ENCODE assay signal across 2 cellular contexts in genomic region chr3:97967966-97968365, GRCh38.
TF ChIP-seq lines count a peak whose summit lies in the region.

No MANE protein-coding gene starts in this region.

TF ChIP-seq in SK-N-SH, 30 proteins besides CTCF, POLR2A, EP300 and RAD21 (continued from another document):
- no peak for TF ChIP-seq TCF12 (IDR thresholded peaks at IDR 0.05)
- TF ChIP-seq FOXM1 (IDR thresholded peaks at IDR 0.05; ENCODE audit: low read depth) = no peak

TF ChIP-seq in SK-N-SH treated with all-trans-retinoic acid at 6 μM for 48 hours, 23 proteins besides CTCF, POLR2A, EP300 and RAD21 (continued from another document):
- TF ChIP-seq GLIS3 (CRISPR knock-in tag; IDR thresholded peaks at IDR 0.05) (no peak), ZNF565 (CRISPR knock-in tag; conservative IDR thresholded peaks at IDR 0.05; ENCODE audit: low read depth) (no peak), ISL1 (CRISPR knock-in tag; IDR thresholded peaks at IDR 0.05) (no peak), POU6F1 (CRISPR knock-in tag; IDR thresholded peaks at IDR 0.05; ENCODE audit: borderline replicate concordance, low read depth) (no peak), PATZ1 (CRISPR knock-in tag; IDR thresholded peaks at IDR 0.05; ENCODE audit: borderline replicate concordance) (no peak)
